39 cellular contexts compared by ENCODE assay signal in genomic region chr4:1362046-1362445, GRCh38. TPM values are rescaled to one million over a fixed set of nuclear protein-coding genes. Genes with fewer than 3 reads are reported as not detected.
"Had no signal": no experiment of that assay in that cellular context is flagged by ENCODE, and none has a peak within 500 bp of the region (broad histone marks: within the 10 kb centered on the region; RNA-seq: fewer than 3 reads in every experiment).

No MANE protein-coding gene starts in this region.

- H3K4me1 Mint-ChIP-seq: activated CD4-positive, alpha-beta memory T cell treated with anti-CD3 and anti-CD28 coated beads, Interleukin-2, amount 10 ng/mL, durations not matched to agents 7 days and 5 days; activated CD4-positive, alpha-beta T cell treated with anti-CD3 and anti-CD28 coated beads, Interleukin-2, amount 10 ng/mL, durations not matched to agents 7 days and 5 days; activated naive CD4-positive, alpha-beta T cell treated with anti-CD3 and anti-CD28 coated beads, Interleukin-2, amount 50 U/mL, for 24 hours; activated naive CD8-positive, alpha-beta T cell treated with anti-CD3 and anti-CD28 coated beads, Interleukin-2, amount 50 U/mL, for 24 hours had no signal

- H3K36me3 ChIP-seq: breast epithelium, cardiac muscle cell, colonic mucosa had no signal

- H3K27me3 Mint-ChIP-seq: activated CD4-positive, alpha-beta memory T cell treated with anti-CD3 and anti-CD28 coated beads, Interleukin-2, amount 10 ng/mL, durations not matched to agents 7 days and 5 days; activated CD4-positive, alpha-beta T cell treated with anti-CD3 and anti-CD28 coated beads, Interleukin-2, amount 10 ng/mL, durations not matched to agents 7 days and 5 days; activated naive CD4-positive, alpha-beta T cell treated with anti-CD3 and anti-CD28 coated beads, Interleukin-2, amount 50 U/mL, for 24 hours; activated naive CD8-positive, alpha-beta T cell treated with anti-CD3 and anti-CD28 coated beads for 36 hours; activated naive CD8-positive, alpha-beta T cell treated with anti-CD3 and anti-CD28 coated beads, Interleukin-2, amount 50 U/mL, for 24 hours had no signal

- H3K9me3 ChIP-seq: adrenal gland, body of pancreas, breast epithelium, colonic mucosa, esophagus squamous epithelium, gastroesophageal sphincter, heart right ventricle had no signal

- H3K4me3 Mint-ChIP-seq: activated CD4-positive, alpha-beta memory T cell treated with anti-CD3 and anti-CD28 coated beads, Interleukin-2, amount 10 ng/mL, durations not matched to agents 7 days and 5 days; activated CD4-positive, alpha-beta T cell treated with anti-CD3 and anti-CD28 coated beads, Interleukin-2, amount 10 ng/mL, durations not matched to agents 7 days and 5 days; activated naive CD4-positive, alpha-beta T cell treated with anti-CD3 and anti-CD28 coated beads for 36 hours; activated naive CD4-positive, alpha-beta T cell treated with anti-CD3 and anti-CD28 coated beads, Interleukin-2, amount 50 U/mL, for 24 hours; activated naive CD8-positive, alpha-beta T cell treated with anti-CD3 and anti-CD28 coated beads for 36 hours; activated naive CD8-positive, alpha-beta T cell treated with anti-CD3 and anti-CD28 coated beads, Interleukin-2, amount 50 U/mL, for 24 hours; activated T-cell treated with anti-CD3 and anti-CD28 coated beads, Interleukin-2, amount 50 U/mL, for 4 hours; activated T-helper 1 cell treated with anti-CD3 and anti-CD28 coated beads, Interleukin-12 subunit alpha, Interleukin-12 subunit beta, Interleukin-2, Interleukin-4 antibody, amounts not matched to agents 30 ng/mL and 10 ng/mL and 1 ng/mL, durations not matched to agents 14 hours and 24 hours and 36 hours; WTC11 had no signal

- H3K36me3 Mint-ChIP-seq: activated naive CD4-positive, alpha-beta T cell treated with anti-CD3 and anti-CD28 coated beads, Interleukin-2, amount 50 U/mL, for 24 hours had no signal

- H3K27ac Mint-ChIP-seq: activated CD4-positive, alpha-beta memory T cell treated with anti-CD3 and anti-CD28 coated beads, Interleukin-2, amount 10 ng/mL, durations not matched to agents 7 days and 5 days; activated CD4-positive, alpha-beta T cell treated with anti-CD3 and anti-CD28 coated beads, Interleukin-2, amount 10 ng/mL, durations not matched to agents 7 days and 5 days; activated naive CD4-positive, alpha-beta T cell treated with anti-CD3 and anti-CD28 coated beads for 36 hours; activated naive CD4-positive, alpha-beta T cell treated with anti-CD3 and anti-CD28 coated beads, Interleukin-2, amount 50 U/mL, for 24 hours; activated naive CD8-positive, alpha-beta T cell treated with anti-CD3 and anti-CD28 coated beads for 36 hours; activated naive CD8-positive, alpha-beta T cell treated with anti-CD3 and anti-CD28 coated beads, Interleukin-2, amount 50 U/mL, for 24 hours; activated T-helper 1 cell treated with anti-CD3 and anti-CD28 coated beads, Interleukin-12 subunit alpha, Interleukin-12 subunit beta, Interleukin-2, Interleukin-4 antibody, amounts not matched to agents 30 ng/mL and 10 ng/mL and 1 ng/mL, durations not matched to agents 14 hours and 24 hours and 36 hours; activated T-helper 2 cell treated with anti-CD3 and anti-CD28 coated beads, Interferon-gamma antibody, Interleukin-2, Interleukin-4, amounts not matched to agents 10 μg/mL and 5 μg/mL and 100 μg/mL, durations not matched to agents 14 hours and 24 hours and 36 hours; WTC11 had no signal

- H3K4me3 ChIP-seq: adrenal gland, body of pancreas, breast epithelium, cardiac muscle cell, colonic mucosa, esophagus squamous epithelium, gastroesophageal sphincter, heart right ventricle had no signal

- DNase-seq: activated CD4-positive, alpha-beta memory T cell treated with anti-CD3 and anti-CD28 coated beads, Interleukin-2, amount 10 ng/mL, durations not matched to agents 7 days and 5 days; activated CD4-positive, alpha-beta T cell treated with anti-CD3 and anti-CD28 coated beads for 1 hour; activated CD4-positive, alpha-beta T cell treated with anti-CD3 and anti-CD28 coated beads for 4 hours; activated CD4-positive, alpha-beta T cell treated with anti-CD3 and anti-CD28 coated beads, Interleukin-2, amount 10 ng/mL, durations not matched to agents 7 days and 5 days; activated CD4-positive, alpha-beta T cell treated with anti-CD3 and anti-CD28 coated beads, Interleukin-2, amount 50 U/mL, for 4 hours; activated CD8-positive, alpha-beta memory T cell treated with anti-CD3 and anti-CD28 coated beads, Interleukin-2, amount 50 U/mL, for 48 hours; activated effector memory CD4-positive, alpha-beta T cell treated with anti-CD3 and anti-CD28 coated beads, Interleukin-2, amount 50 U/mL, for 16 hours; activated naive CD4-positive, alpha-beta T cell treated with anti-CD3 and anti-CD28 coated beads for 36 hours; activated naive CD8-positive, alpha-beta T cell treated with anti-CD3 and anti-CD28 coated beads for 36 hours; activated naive CD8-positive, alpha-beta T cell treated with anti-CD3 and anti-CD28 coated beads, Interleukin-2, amount 50 U/mL, for 24 hours; activated T-cell treated with anti-CD3 and anti-CD28 coated beads, Interleukin-2, amount 50 U/mL, for 4 hours; amygdala; aorta; body of pancreas; central memory CD4-positive, alpha-beta T cell; cerebellar nuclear complex; colonic mucosa; effector CD8-positive, alpha-beta T cell; esophagus squamous epithelium; foreskin melanocyte; heart right ventricle; T-helper 2 cell had no signal

- H3K9me3 Mint-ChIP-seq: activated CD4-positive, alpha-beta memory T cell treated with anti-CD3 and anti-CD28 coated beads, Interleukin-2, amount 10 ng/mL, durations not matched to agents 7 days and 5 days; activated CD4-positive, alpha-beta T cell treated with anti-CD3 and anti-CD28 coated beads, Interleukin-2, amount 10 ng/mL, durations not matched to agents 7 days and 5 days; activated naive CD4-positive, alpha-beta T cell treated with anti-CD3 and anti-CD28 coated beads for 36 hours; activated naive CD4-positive, alpha-beta T cell treated with anti-CD3 and anti-CD28 coated beads, Interleukin-2, amount 50 U/mL, for 24 hours; activated naive CD8-positive, alpha-beta T cell treated with anti-CD3 and anti-CD28 coated beads for 36 hours; activated naive CD8-positive, alpha-beta T cell treated with anti-CD3 and anti-CD28 coated beads, Interleukin-2, amount 50 U/mL, for 24 hours; activated T-cell treated with anti-CD3 and anti-CD28 coated beads, Interleukin-2, amount 50 U/mL, for 4 hours; activated T-helper 1 cell treated with anti-CD3 and anti-CD28 coated beads, Interleukin-12 subunit alpha, Interleukin-12 subunit beta, Interleukin-2, Interleukin-4 antibody, amounts not matched to agents 30 ng/mL and 10 ng/mL and 1 ng/mL, durations not matched to agents 14 hours and 24 hours and 36 hours; activated T-helper 2 cell treated with anti-CD3 and anti-CD28 coated beads, Interferon-gamma antibody, Interleukin-2, Interleukin-4, amounts not matched to agents 10 μg/mL and 5 μg/mL and 100 μg/mL, durations not matched to agents 14 hours and 24 hours and 36 hours; WTC11 had no signal

- H3K4me1 ChIP-seq: breast epithelium, colonic mucosa, gastroesophageal sphincter had no signal

- H3K27ac ChIP-seq: body of pancreas, cardiac muscle cell, colonic mucosa, epithelial cell of prostate, esophagus squamous epithelium, gastroesophageal sphincter, heart right ventricle, VCaP had no signal

- ATAC-seq: activated naive CD8-positive, alpha-beta T cell treated with anti-CD3 and anti-CD28 coated beads, Interleukin-2, amount 50 U/mL, for 24 hours; activated T-cell treated with anti-CD3 and anti-CD28 coated beads, Interleukin-2, amount 50 U/mL, for 4 hours; body of pancreas; gastroesophageal sphincter; heart right ventricle; WTC11 had no signal

- H3K27me3 ChIP-seq: adrenal gland, body of pancreas, breast epithelium, cardiac muscle cell, colonic mucosa, esophagus squamous epithelium, gastroesophageal sphincter, heart right ventricle had no signal

RNA-seq across cellular contexts. Expression of gene NKX1-1, which starts 44.2 kb away (rescaled TPM):
- total RNA-seq: activated CD4-positive, alpha-beta memory T cell treated with anti-CD3 and anti-CD28 coated beads, Interleukin-2, amount 10 ng/mL, durations not matched to agents 7 days and 5 days; activated CD4-positive, alpha-beta T cell treated with anti-CD3 and anti-CD28 coated beads, Interleukin-2, amount 10 ng/mL, durations not matched to agents 7 days and 5 days; activated naive CD4-positive, alpha-beta T cell treated with anti-CD3 and anti-CD28 coated beads for 36 hours; activated naive CD8-positive, alpha-beta T cell treated with anti-CD3 and anti-CD28 coated beads for 36 hours; activated T-cell treated with anti-CD3 and anti-CD28 coated beads, Interleukin-2, amount 50 U/mL, for 4 hours; activated T-helper 1 cell treated with anti-CD3 and anti-CD28 coated beads, Interleukin-12 subunit alpha, Interleukin-12 subunit beta, Interleukin-2, Interleukin-4 antibody, amounts not matched to agents 30 ng/mL and 10 ng/mL and 1 ng/mL, durations not matched to agents 14 hours and 24 hours and 36 hours; activated T-helper 2 cell treated with anti-CD3 and anti-CD28 coated beads, Interferon-gamma antibody, Interleukin-2, Interleukin-4, amounts not matched to agents 10 μg/mL and 5 μg/mL and 100 μg/mL, durations not matched to agents 14 hours and 24 hours and 36 hours; adrenal gland; aorta; body of pancreas; breast epithelium; cardiac muscle cell; colonic mucosa; dermis microvascular lymphatic vessel endothelial cell; endothelial cell of umbilical vein; esophagus squamous epithelium; fibroblast of lung; fibroblast of villous mesenchyme; gastroesophageal sphincter; glomerular endothelial cell; heart right ventricle; T-helper 1 cell treated with Interleukin-12 subunit alpha and Interleukin-12 subunit beta and Interleukin-4 antibody, amounts not matched to agents 30 ng/mL and 1 ng/mL, for 36 hours; WTC11 had no signal
- polyA plus RNA-seq: adrenal gland, aorta, cardiac muscle cell, endothelial cell of umbilical vein, esophagus, fibroblast of lung, heart right ventricle had no signal
